ENCODE assay signal across 25 cellular contexts in genomic region chr4:26823583-26823982, GRCh38. TPM values are rescaled to one million over a fixed set of nuclear protein-coding genes. Genes with fewer than 3 reads are reported as not detected.
DNase-seq lines count a peak whose midpoint lies in the region; ATAC-seq lines count a peak whose summit lies in the region.
"Had no signal": no experiment of that assay in that cellular context is flagged by ENCODE, and none has a peak within 500 bp of the region (broad histone marks: within the 10 kb centered on the region; RNA-seq: fewer than 3 reads in every experiment).

No MANE protein-coding gene starts in this region.

- H3K9me3 Mint-ChIP-seq in central memory CD8-positive, alpha-beta T cell = peaks cover 7% of the 10 kb centered on the region
- H3K9me3 Mint-ChIP-seq in naive thymus-derived CD8-positive, alpha-beta T cell = peaks cover 0 to 19% (median 11%) of the 10 kb centered on the region in 9 donors
- peaks cover 5 to 7% of the 10 kb centered on the region in 2 donors for H3K9me3 Mint-ChIP-seq in activated T-cell treated with anti-CD3 and anti-CD28 coated beads, Interleukin-2, amount 50 U/mL, for 72 hours

- H3K27me3 ChIP-seq in BLaER1 treated with 17β-estradiol and CSF1 and Interleukin-3, amounts not matched to agents 10 nM and 100 nM = peaks cover 0 to 55% (median 0%) of the 10 kb centered on the region in 11 experiments; a peak in 7 of 22 replicates
- no peaks in the 10 kb centered on the region for H3K27me3 ChIP-seq in Karpas-422 (ENCODE audit: low read length)
- H3K27me3 ChIP-seq: SJSA1 had no signal

- H4K20me1 ChIP-seq in BLaER1 treated with 17β-estradiol and CSF1 and Interleukin-3, amounts not matched to agents 10 nM and 100 nM = no peaks in the 10 kb centered on the region
- no peaks in the 10 kb centered on the region for H4K20me1 ChIP-seq in Karpas-422 (ENCODE audit: insufficient read depth, low read depth, low read length)

- peaks cover 0 to 17% (median 8%) of the 10 kb centered on the region in 11 experiments; a peak in 11 of 22 replicates for H3K36me3 ChIP-seq in BLaER1 treated with 17β-estradiol and CSF1 and Interleukin-3, amounts not matched to agents 10 nM and 100 nM
- no peaks in the 10 kb centered on the region for H3K36me3 ChIP-seq in Karpas-422 (ENCODE audit: insufficient read depth, low read length)
- H3K36me3 ChIP-seq: SJSA1 had no signal

- H3K9me2 ChIP-seq in Karpas-422 (replicated peaks; ENCODE audit: insufficient read depth, low read length) = no peaks in the 10 kb centered on the region

- H3K27me3 Mint-ChIP-seq in central memory CD8-positive, alpha-beta T cell = no peaks in the 10 kb centered on the region
- H3K27me3 Mint-ChIP-seq in naive thymus-derived CD8-positive, alpha-beta T cell = peaks cover 0 to 2% (median 0%) of the 10 kb centered on the region in 5 donors
- no peaks in the 10 kb centered on the region for H3K27me3 Mint-ChIP-seq in activated T-cell treated with anti-CD3 and anti-CD28 coated beads, Interleukin-2, amount 50 U/mL, for 72 hours (ENCODE audit: low read depth)

- POLR2A ChIA-PET in naive thymus-derived CD8-positive, alpha-beta T cell (lab: Charles Lee) = no interaction called here

- peak overlapping the region in 3 of 11 experiments; percentile 5 to 73 (median 20); a peak in 3 of 22 replicates for H3K9ac ChIP-seq in BLaER1 treated with 17β-estradiol and CSF1 and Interleukin-3, amounts not matched to agents 10 nM and 100 nM
- H3K9ac ChIP-seq in Karpas-422 (ENCODE audit: low read length) = no peak overlapping the region
- H3K9ac ChIP-seq: KMS-11 had no signal

- peak overlapping the region; percentile 58 for H3K27ac Mint-ChIP-seq in central memory CD8-positive, alpha-beta T cell (ENCODE audit: low read depth)
- H3K27ac Mint-ChIP-seq in naive thymus-derived CD8-positive, alpha-beta T cell = peak overlapping the region in 3 of 10 donors; percentile 33 to 82 (median 73)
- no peak overlapping the region for H3K27ac Mint-ChIP-seq in activated T-cell treated with anti-CD3 and anti-CD28 coated beads, Interleukin-2, amount 50 U/mL, for 72 hours

- no peak overlapping the region for H2AFZ ChIP-seq in Karpas-422 (ENCODE audit: low read length)

- DNase-seq in Karpas-422 (no peak), smooth muscle cell of the brain vasculature (ENCODE audit: low read depth, low spot score) (peak; percentile 21), NCI-H2081 treated with DMSO at 0.1 percent for 48 hours (lab: John Stamatoyannopoulos, UW) (no peak)
- no peak for DNase-seq in central memory CD8-positive, alpha-beta T cell (ENCODE audit: low spot score in 2 of 2)
- no peak for DNase-seq in naive thymus-derived CD8-positive, alpha-beta T cell
- no peak for DNase-seq in activated T-cell treated with anti-CD3 and anti-CD28 coated beads, Interleukin-2, amount 50 U/mL, for 72 hours
- DNase-seq: AML-193; Calu3; DMS79 treated with DMSO at 0.1 percent for 48 hours; GF-D8; IMR-90; NCI-H1092; NCI-H1417 treated with DMSO at 0.1 percent for 48 hours; NCI-H1694 treated with DMSO at 0.1 percent for 48 hours; NCI-H2081; NCI-H2171; NCI-H345; NCI-H510A treated with DMSO at 0.1 percent for 48 hours; NK-92 treated with Interleukin-12 subunit alpha and Interleukin-12 subunit beta, amount 100 ng/mL, for 24 hours; Right ventricle myocardium superior; RPMI8226 had no signal

- H3K27ac ChIP-seq in BLaER1 treated with 17β-estradiol and CSF1 and Interleukin-3, amounts not matched to agents 10 nM and 100 nM = peak overlapping the region in 7 of 11 experiments; percentile 68 to 98 (median 97); a peak in 13 of 22 replicates
- H3K27ac ChIP-seq in Karpas-422 (ENCODE audit: low read length) = peak overlapping the region; percentile 39
- H3K27ac ChIP-seq: A549, KMS-11, SJSA1 had no signal

- ATAC-seq in central memory CD8-positive, alpha-beta T cell (replicated peaks; ENCODE audit: extremely low read depth, poor library complexity, severe bottlenecking) = no peak
- ATAC-seq in naive thymus-derived CD8-positive, alpha-beta T cell = no peak
- no peak for ATAC-seq in activated T-cell treated with anti-CD3 and anti-CD28 coated beads, Interleukin-2, amount 50 U/mL, for 72 hours (replicated peaks in 1 of 2)
- ATAC-seq: A549 had no signal

- H3K36me3 Mint-ChIP-seq in central memory CD8-positive, alpha-beta T cell (ENCODE audit: insufficient read depth) = peaks cover 2% of the 10 kb centered on the region
- peaks cover 0 to 13% (median 13%) of the 10 kb centered on the region in 3 donors for H3K36me3 Mint-ChIP-seq in naive thymus-derived CD8-positive, alpha-beta T cell
- peaks cover 5 to 8% of the 10 kb centered on the region in 2 donors for H3K36me3 Mint-ChIP-seq in activated T-cell treated with anti-CD3 and anti-CD28 coated beads, Interleukin-2, amount 50 U/mL, for 72 hours (ENCODE audit: insufficient read depth in 2 of 2)

- peak overlapping the region in 9 of 11 experiments; percentile 10 to 88 (median 36); a peak in 12 of 22 replicates for H3K4me2 ChIP-seq in BLaER1 treated with 17β-estradiol and CSF1 and Interleukin-3, amounts not matched to agents 10 nM and 100 nM
- H3K4me2 ChIP-seq in Karpas-422 (ENCODE audit: low read depth, low read length, poor library complexity, severe bottlenecking) = no peak overlapping the region
- H3K4me2 ChIP-seq: A549, KMS-11 had no signal

- peaks cover 16% of the 10 kb centered on the region for H3K4me1 Mint-ChIP-seq in central memory CD8-positive, alpha-beta T cell
- H3K4me1 Mint-ChIP-seq in naive thymus-derived CD8-positive, alpha-beta T cell = peaks cover 3 to 59% (median 13%) of the 10 kb centered on the region in 4 donors
- H3K4me1 Mint-ChIP-seq in activated T-cell treated with anti-CD3 and anti-CD28 coated beads, Interleukin-2, amount 50 U/mL, for 72 hours (ENCODE audit: low read depth) = peaks cover 19% of the 10 kb centered on the region

- H3K79me2 ChIP-seq in Karpas-422 (ENCODE audit: low read length) = no peaks in the 10 kb centered on the region

- H3K4me3 Mint-ChIP-seq in central memory CD8-positive, alpha-beta T cell = no peak overlapping the region
- no peak overlapping the region for H3K4me3 Mint-ChIP-seq in naive thymus-derived CD8-positive, alpha-beta T cell
- no peak overlapping the region for H3K4me3 Mint-ChIP-seq in activated T-cell treated with anti-CD3 and anti-CD28 coated beads, Interleukin-2, amount 50 U/mL, for 72 hours

- H3K4me1 ChIP-seq in BLaER1 treated with 17β-estradiol and CSF1 and Interleukin-3, amounts not matched to agents 10 nM and 100 nM = peaks cover 45 to 83% (median 77%) of the 10 kb centered on the region in 10 experiments
- peaks cover 64% of the 10 kb centered on the region for H3K4me1 ChIP-seq in Karpas-422 (ENCODE audit: low read length)
- H3K4me1 ChIP-seq: A549, SJSA1 had no signal

- H3K4me3 ChIP-seq in BLaER1 treated with 17β-estradiol and CSF1 and Interleukin-3, amounts not matched to agents 10 nM and 100 nM = peak overlapping the region in 8 of 10 experiments; percentile 14 to 35 (median 32); a peak in 11 of 20 replicates
- no peak overlapping the region for H3K4me3 ChIP-seq in Karpas-422 (ENCODE audit: low read length)
- H3K4me3 ChIP-seq: A549, SJSA1 had no signal

- H3K9me3 ChIP-seq in BLaER1 treated with 17β-estradiol and CSF1 and Interleukin-3, amounts not matched to agents 10 nM and 100 nM (replicated peaks in 1 of 11) = peaks cover 24 to 50% (median 43%) of the 10 kb centered on the region in 11 experiments
- no peaks in the 10 kb centered on the region for H3K9me3 ChIP-seq in Karpas-422 (ENCODE audit: low read length)
- H3K9me3 ChIP-seq: A549, SJSA1 had no signal

RNA-seq across cellular contexts. Expression of gene STIM2, which starts 37.1 kb away (rescaled TPM):
- total RNA-seq in Karpas-422 (2014; rRNA removed; shearing (Covaris generic); ENCODE audit: low replicate concordance) = 96.4 and 203 TPM in 2 replicates
- 100 to 1,000 TPM; 105 TPM for total RNA-seq in naive thymus-derived CD8-positive, alpha-beta T cell
- 10 to 100 TPM; 22.2 to 35.4 (median 33.0) TPM for polyA plus RNA-seq in naive thymus-derived CD8-positive, alpha-beta T cell
- 10 to 100 TPM; 39.6 to 47.0 TPM for total RNA-seq in activated T-cell treated with anti-CD3 and anti-CD28 coated beads, Interleukin-2, amount 50 U/mL, for 72 hours
